Comparison of ENCODE assay signal across 19 cellular contexts in genomic region chr2:71685073-71685848, GRCh38.
DNase-seq lines count a peak whose midpoint lies in the region; ATAC-seq lines count a peak whose summit lies in the region.
"Had no signal": no experiment of that assay in that cellular context is flagged by ENCODE, and none has a peak within 500 bp of the region (broad histone marks: within the 10 kb centered on the region; RNA-seq: fewer than 3 reads in every experiment).

No MANE protein-coding gene starts in this region.

- peak overlapping the region; percentile 64 for H3K27ac ChIP-seq in caudate nucleus (ENCODE audit: low read depth, low read length)
- H3K27ac ChIP-seq: PC-9, tibial nerve had no signal

- ATAC-seq in HG03457 (IDR thresholded peaks at IDR 0.05; ENCODE audit: unreplicated experiment) (no peak), HG03159 (IDR thresholded peaks at IDR 0.05; ENCODE audit: unreplicated experiment) (no peak), GM18861 (IDR thresholded peaks at IDR 0.05; ENCODE audit: unreplicated experiment) (no peak)

- DNase-seq in Ammon's horn (ENCODE audit: low spot score) = peak; percentile 77
- DNase-seq in caudate nucleus (lab: John Stamatoyannopoulos, UW) = peak in 24 of 61 donors; percentile 5 to 55 (median 26)
- peak in 30 of 51 donors; percentile 6 to 55 (median 34) for DNase-seq in hypothalamus (lab: John Stamatoyannopoulos, UW)
- DNase-seq in putamen (ENCODE audit: low spot score) = peak; percentile 43
- DNase-seq in NCI-H446 (lab: John Stamatoyannopoulos, UW) = no peak
- DNase-seq: activated CD4-positive, CD25-positive, alpha-beta regulatory T cell treated with anti-CD3 and anti-CD28 coated beads, Interleukin-2, amount 50 U/mL, for 72 hours; CD8-positive, alpha-beta memory T cell; DMS79 treated with DMSO at 0.1 percent for 48 hours; GOT3; NCI-H1417 treated with DMSO at 0.1 percent for 48 hours; NCI-H2171 treated with DMSO at 0.1 percent for 48 hours; NCI-H82; PC-9; SK-N-SH; T1000 had no signal

Comparison
In these comparisons a context has a peak if more than half of its experiments do, and no peak if none do; other contexts are left out.
1. DNase-seq: peak in Ammon's horn (single experiment), hypothalamus (30 of 51) and putamen (single experiment); none in NCI-H446 (0 of 2).